Comparison of ENCODE assay signal across 16 cellular contexts in the genomic region with DNA sequence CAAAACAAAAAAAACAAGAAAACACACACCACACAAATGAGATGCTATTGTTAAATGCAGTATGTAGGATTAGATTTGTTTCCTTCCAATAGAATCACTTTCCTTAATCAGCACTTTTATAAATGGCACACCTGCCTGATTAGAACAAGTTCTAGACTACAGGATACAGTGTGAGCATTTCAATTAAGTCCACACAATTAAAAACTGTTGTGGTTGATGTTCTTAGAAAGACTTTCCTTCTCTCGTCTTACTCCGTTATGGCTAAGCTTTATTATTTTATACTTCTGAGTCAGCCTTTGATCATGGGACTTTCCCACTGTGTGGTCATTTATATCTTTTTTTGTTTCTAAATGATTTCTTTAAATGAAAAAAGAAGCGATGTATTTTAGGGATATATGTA.
DNase-seq lines count a peak whose midpoint lies in the region; ATAC-seq and TF ChIP-seq lines count a peak whose summit lies in the region.
"Had no signal": no experiment of that assay in that cellular context is flagged by ENCODE, and none has a peak within 500 bp of the region (broad histone marks: within the 10 kb centered on the region; RNA-seq: fewer than 3 reads in every experiment).

No MANE protein-coding gene starts in this region.

- no peaks in the 10 kb centered on the region for H3K36me3 Mint-ChIP-seq in CD4-positive, alpha-beta T cell (ENCODE audit: low read depth)
- no peaks in the 10 kb centered on the region for H3K36me3 Mint-ChIP-seq in endodermal cell (ENCODE audit: low read depth)
- H3K36me3 Mint-ChIP-seq in nephron (ENCODE audit: low read depth), result peaks cover 4% of the 10 kb centered on the region
- no peaks in the 10 kb centered on the region for H3K36me3 Mint-ChIP-seq in glutamatergic neuron (ENCODE audit: unreplicated experiment)

- H3K27me3 ChIP-seq in CD4-positive, alpha-beta T cell (ENCODE audit: control insufficient read depth, insufficient read depth, low read length), result no peaks in the 10 kb centered on the region
- H3K27me3 ChIP-seq in endodermal cell (ENCODE audit: control insufficient read depth, insufficient read depth, low read length, poor library complexity, severe bottlenecking), result no peaks in the 10 kb centered on the region
- H3K27me3 ChIP-seq: thyroid gland had no signal

- no peak overlapping the region for H3K4me3 Mint-ChIP-seq in CD4-positive, alpha-beta T cell
- no peak overlapping the region for H3K4me3 Mint-ChIP-seq in endodermal cell
- H3K4me3 Mint-ChIP-seq in nephron, result no peak overlapping the region
- H3K4me3 Mint-ChIP-seq in glutamatergic neuron (ENCODE audit: unreplicated experiment), result no peak overlapping the region
- H3K4me3 Mint-ChIP-seq: activated naive CD4-positive, alpha-beta T cell treated with anti-CD3 and anti-CD28 coated beads, Interleukin-2, amount 50 U/mL, for 24 hours had no signal

- TF ChIP-seq CTCF in CD4-positive, alpha-beta T cell (IDR thresholded peaks at IDR 0.05), result no peak
- TF ChIP-seq CTCF in endodermal cell (conservative IDR thresholded peaks at IDR 0.05) (no peak), nephron (IDR thresholded peaks at IDR 0.05; ENCODE audit: unreplicated experiment in 3 of 3) (no peak), glutamatergic neuron (IDR thresholded peaks at IDR 0.05; ENCODE audit: partially characterized antibody, unreplicated experiment) (no peak)

- no peaks in the 10 kb centered on the region for H3K9me3 Mint-ChIP-seq in CD4-positive, alpha-beta T cell
- H3K9me3 Mint-ChIP-seq in endodermal cell, result no peaks in the 10 kb centered on the region
- H3K9me3 Mint-ChIP-seq in nephron, result no peaks in the 10 kb centered on the region
- peaks cover 5% of the 10 kb centered on the region for H3K9me3 Mint-ChIP-seq in glutamatergic neuron (ENCODE audit: unreplicated experiment)
- H3K9me3 Mint-ChIP-seq: activated naive CD4-positive, alpha-beta T cell treated with anti-CD3 and anti-CD28 coated beads, Interleukin-2, amount 50 U/mL, for 24 hours had no signal

- POLR2A ChIA-PET in CD4-positive, alpha-beta T cell (lab: Charles Lee), result no interaction called here

- H3K27ac ChIP-seq in CD4-positive, alpha-beta T cell (ENCODE audit: low read depth, low read length), result no peak overlapping the region
- no peak overlapping the region for H3K27ac ChIP-seq in endodermal cell (ENCODE audit: low read depth, low read length)
- H3K27ac ChIP-seq: thyroid gland had no signal

- H3K9me3 ChIP-seq in CD4-positive, alpha-beta T cell (ENCODE audit: control insufficient read depth, low read length), result no peaks in the 10 kb centered on the region
- no peaks in the 10 kb centered on the region for H3K9me3 ChIP-seq in endodermal cell (ENCODE audit: control insufficient read depth, low read length)
- H3K9me3 ChIP-seq: thyroid gland had no signal

- no peak for DNase-seq in CD4-positive, alpha-beta T cell
- DNase-seq in LHCN-M2 (ENCODE audit: low read depth) (peak; percentile 36), endodermal cell (no peak), glutamatergic neuron (no peak), middle frontal gyrus (ENCODE audit: extremely low spot score, low spot score) (no peak)
- DNase-seq: cerebellar nuclear complex; DMS79 treated with DMSO at 0.1 percent for 48 hours; NCI-H1092; NCI-H2171 treated with DMSO at 0.1 percent for 48 hours; stimulated activated CD4-positive, alpha-beta T cell treated with anti-CD3 and anti-CD28 coated beads, Interleukin-12 subunit alpha, Interleukin-12 subunit beta, amount 100 ng/mL, for 4 hours; thyroid gland had no signal

- WGBS in endodermal cell (ENCODE audit: insufficient coverage in 1 of 2, insufficient read length in 1 of 2), 2 experiments, result 81% methylated on average over 2 of the region's 3 CpGs; no CpG with 5 or more reads in 1 of the 2 experiments

- intact Hi-C loops in CD4-positive, alpha-beta T cell (cut with DNase I, micrococcal nuclease), result no loop called here

- CTCF ChIA-PET in CD4-positive, alpha-beta T cell (lab: Charles Lee), result interaction anchor here (0.5 kb wide), 1 partner anchor 50 kb away, joined by 3 read pairs; no protein-coding TSS in a partner anchor

- H3K4me3 ChIP-seq in endodermal cell (ENCODE audit: low read length), result peak overlapping the region; percentile 48
- H3K4me3 ChIP-seq: thyroid gland had no signal

- peaks cover 10% of the 10 kb centered on the region for H3K4me1 ChIP-seq in endodermal cell (ENCODE audit: control insufficient read depth, insufficient read depth, low read length)

- H3K27me3 Mint-ChIP-seq in CD4-positive, alpha-beta T cell, result no peaks in the 10 kb centered on the region
- no peaks in the 10 kb centered on the region for H3K27me3 Mint-ChIP-seq in endodermal cell (ENCODE audit: insufficient read depth)
- H3K27me3 Mint-ChIP-seq in nephron (ENCODE audit: low read depth), result no peaks in the 10 kb centered on the region
- H3K27me3 Mint-ChIP-seq in glutamatergic neuron (ENCODE audit: unreplicated experiment), result no peaks in the 10 kb centered on the region
- H3K27me3 Mint-ChIP-seq: activated naive CD4-positive, alpha-beta T cell treated with anti-CD3 and anti-CD28 coated beads, Interleukin-2, amount 50 U/mL, for 24 hours had no signal

- H3K27ac Mint-ChIP-seq in CD4-positive, alpha-beta T cell, result peak overlapping the region; percentile 35
- H3K27ac Mint-ChIP-seq in endodermal cell (peak overlapping the region; percentile 37), nephron (peak overlapping the region; percentile 62 to 80 (median 76)), glutamatergic neuron (ENCODE audit: unreplicated experiment) (no peak overlapping the region)

- H3K9ac ChIP-seq in endodermal cell (ENCODE audit: extremely low read depth, low read length, poor library complexity, severe bottlenecking), result no peak overlapping the region

- ATAC-seq in CD4-positive, alpha-beta T cell (ENCODE audit: poor library complexity), result no peak
- ATAC-seq in GM21723 (IDR thresholded peaks at IDR 0.05; ENCODE audit: unreplicated experiment) (no peak), GM18868 (IDR thresholded peaks at IDR 0.05; ENCODE audit: unreplicated experiment) (no peak)
- ATAC-seq: esophagus mucosa had no signal

- H3K36me3 ChIP-seq in endodermal cell (ENCODE audit: control insufficient read depth, insufficient read depth, low read length), result no peaks in the 10 kb centered on the region
- H3K36me3 ChIP-seq: thyroid gland had no signal

- peaks cover 66% of the 10 kb centered on the region for H3K4me1 Mint-ChIP-seq in CD4-positive, alpha-beta T cell (ENCODE audit: low read depth)
- H3K4me1 Mint-ChIP-seq in endodermal cell (peaks cover 32% of the 10 kb centered on the region), nephron (peaks cover 65% of the 10 kb centered on the region), glutamatergic neuron (ENCODE audit: low read depth, unreplicated experiment) (peaks cover 30% of the 10 kb centered on the region)
